ENCODE assay signal across 13 cellular contexts in genomic region chr11:125328181-125328580, GRCh38.
DNase-seq lines count a peak whose midpoint lies in the region; ATAC-seq and TF ChIP-seq lines count a peak whose summit lies in the region.
"Had no signal": no experiment of that assay in that cellular context is flagged by ENCODE, and none has a peak within 500 bp of the region (broad histone marks: within the 10 kb centered on the region; RNA-seq: fewer than 3 reads in every experiment).

No MANE protein-coding gene starts in this region.

- POLR2A ChIA-PET in HEK293 (lab: Yijun Ruan, JAX) (no interaction called here), T-cell (lab: Charles Lee) (no interaction called here)

- no peaks in the 10 kb centered on the region for H3K9me3 ChIP-seq in HEK293 (ENCODE audit: control insufficient read depth, insufficient read depth, low read depth, low read length)
- H3K9me3 ChIP-seq: BLaER1 treated with 17β-estradiol and CSF1 and Interleukin-3, amounts not matched to agents 10 nM and 100 nM had no signal

- no peak overlapping the region for H3K4me3 Mint-ChIP-seq in nephron
- no peak overlapping the region for H3K4me3 Mint-ChIP-seq in osteocyte (ENCODE audit: unreplicated experiment)
- no peak overlapping the region for H3K4me3 Mint-ChIP-seq in activated T-helper 1 cell treated with anti-CD3 and anti-CD28 coated beads, Interleukin-12 subunit alpha, Interleukin-12 subunit beta, Interleukin-2, Interleukin-4 antibody, amounts not matched to agents 30 ng/mL and 10 ng/mL and 1 ng/mL, durations not matched to agents 14 hours and 24 hours and 36 hours
- no peak overlapping the region for H3K4me3 Mint-ChIP-seq in T-cell
- H3K4me3 Mint-ChIP-seq: CD4-positive, alpha-beta T cell had no signal

- H3K4me3 ChIP-seq in HEK293 (ENCODE audit: low read depth, low read length) = no peak overlapping the region
- H3K4me3 ChIP-seq: BLaER1 treated with 17β-estradiol and CSF1 and Interleukin-3, amounts not matched to agents 10 nM and 100 nM; GM12878 had no signal

- no peaks in the 10 kb centered on the region for H3K4me1 ChIP-seq in HEK293 (ENCODE audit: control insufficient read depth, insufficient read depth, low read length)

- H3K36me3 ChIP-seq in HEK293 (ENCODE audit: control insufficient read depth in 2 of 2, insufficient read depth in 1 of 2, low read length in 2 of 2) = no peaks in the 10 kb centered on the region
- H3K36me3 ChIP-seq: BLaER1 treated with 17β-estradiol and CSF1 and Interleukin-3, amounts not matched to agents 10 nM and 100 nM had no signal

- H3K36me3 Mint-ChIP-seq in nephron (ENCODE audit: low read depth) (peaks cover 11% of the 10 kb centered on the region), osteocyte (ENCODE audit: unreplicated experiment) (peaks cover 29% of the 10 kb centered on the region), T-cell (no peaks in the 10 kb centered on the region)
- H3K36me3 Mint-ChIP-seq in activated T-helper 1 cell treated with anti-CD3 and anti-CD28 coated beads, Interleukin-12 subunit alpha, Interleukin-12 subunit beta, Interleukin-2, Interleukin-4 antibody, amounts not matched to agents 30 ng/mL and 10 ng/mL and 1 ng/mL, durations not matched to agents 14 hours and 24 hours and 36 hours (ENCODE audit: low read depth) = no peaks in the 10 kb centered on the region

- no peak for TF ChIP-seq CTCF in HEK293 (tag by site-specific recombination; IDR thresholded peaks at IDR 0.05)
- no peak for TF ChIP-seq CTCF in nephron (IDR thresholded peaks at IDR 0.05; ENCODE audit: unreplicated experiment in 3 of 3)
- TF ChIP-seq CTCF in osteocyte (IDR thresholded peaks at IDR 0.05) = no peak

- H3K27me3 Mint-ChIP-seq in nephron (ENCODE audit: low read depth) = peaks cover 4% of the 10 kb centered on the region
- no peaks in the 10 kb centered on the region for H3K27me3 Mint-ChIP-seq in osteocyte (ENCODE audit: unreplicated experiment)
- peaks cover 12% of the 10 kb centered on the region for H3K27me3 Mint-ChIP-seq in activated T-helper 1 cell treated with anti-CD3 and anti-CD28 coated beads, Interleukin-12 subunit alpha, Interleukin-12 subunit beta, Interleukin-2, Interleukin-4 antibody, amounts not matched to agents 30 ng/mL and 10 ng/mL and 1 ng/mL, durations not matched to agents 14 hours and 24 hours and 36 hours (ENCODE audit: insufficient read depth)
- H3K27me3 Mint-ChIP-seq in T-cell = peaks cover 17 to 26% of the 10 kb centered on the region in 2 donors

- no peak overlapping the region for H3K27ac ChIP-seq in HEK293 (ENCODE audit: extremely low read depth, low read depth, low read length)
- peak overlapping the region; percentile 27 for H3K27ac ChIP-seq in caudate nucleus (ENCODE audit: low read depth, low read length)
- H3K27ac ChIP-seq: BLaER1 treated with 17β-estradiol and CSF1 and Interleukin-3, amounts not matched to agents 10 nM and 100 nM had no signal

- intact Hi-C loops in activated T-helper 1 cell treated with anti-CD3 and anti-CD28 coated beads, Interleukin-12 subunit alpha, Interleukin-12 subunit beta, Interleukin-2, Interleukin-4 antibody, amounts not matched to agents 30 ng/mL and 10 ng/mL and 1 ng/mL, durations not matched to agents 14 hours and 24 hours and 36 hours (cut with micrococcal nuclease) = no loop called here

- no peaks in the 10 kb centered on the region for H3K9me3 Mint-ChIP-seq in nephron
- no peaks in the 10 kb centered on the region for H3K9me3 Mint-ChIP-seq in osteocyte (ENCODE audit: unreplicated experiment)
- H3K9me3 Mint-ChIP-seq in activated T-helper 1 cell treated with anti-CD3 and anti-CD28 coated beads, Interleukin-12 subunit alpha, Interleukin-12 subunit beta, Interleukin-2, Interleukin-4 antibody, amounts not matched to agents 30 ng/mL and 10 ng/mL and 1 ng/mL, durations not matched to agents 14 hours and 24 hours and 36 hours = no peaks in the 10 kb centered on the region
- H3K9me3 Mint-ChIP-seq in T-cell = no peaks in the 10 kb centered on the region
- H3K9me3 Mint-ChIP-seq: CD4-positive, alpha-beta T cell had no signal

- peaks cover 62% of the 10 kb centered on the region for H3K4me1 Mint-ChIP-seq in nephron
- H3K4me1 Mint-ChIP-seq in osteocyte (ENCODE audit: unreplicated experiment) = peaks cover 12% of the 10 kb centered on the region
- H3K4me1 Mint-ChIP-seq in activated T-helper 1 cell treated with anti-CD3 and anti-CD28 coated beads, Interleukin-12 subunit alpha, Interleukin-12 subunit beta, Interleukin-2, Interleukin-4 antibody, amounts not matched to agents 30 ng/mL and 10 ng/mL and 1 ng/mL, durations not matched to agents 14 hours and 24 hours and 36 hours (ENCODE audit: low read depth) = no peaks in the 10 kb centered on the region
- H3K4me1 Mint-ChIP-seq in T-cell = peaks cover 0 to 10% (median 2%) of the 10 kb centered on the region in 3 donors

- CTCF ChIA-PET in HEK293 (lab: Yijun Ruan, JAX) (interaction anchor here (1.4 kb wide), 1 partner anchor 20 kb away, joined by 5 read pairs; no protein-coding TSS in a partner anchor), T-cell (lab: Charles Lee) (no interaction called here)

- DNase-seq in caudate nucleus (lab: John Stamatoyannopoulos, UW) = no peak
- DNase-seq in osteocyte (ENCODE audit: extremely low spot score, unreplicated experiment) = no peak
- DNase-seq in activated T-helper 1 cell treated with anti-CD3 and anti-CD28 coated beads, Interleukin-12 subunit alpha, Interleukin-12 subunit beta, Interleukin-2, Interleukin-4 antibody, amounts not matched to agents 30 ng/mL and 10 ng/mL and 1 ng/mL, durations not matched to agents 14 hours and 24 hours and 36 hours (ENCODE audit: low spot score) = no peak
- DNase-seq in HUDEP-2 (lab: John Stamatoyannopoulos, UW; ENCODE audit: unreplicated experiment in 76 of 76) = no peak
- no peak for DNase-seq in T-cell
- DNase-seq: 8988T; CD4-positive, alpha-beta T cell; DMS79 had no signal

- peak overlapping the region; percentile 20 to 68 (median 36) for H3K27ac Mint-ChIP-seq in nephron
- peak overlapping the region; percentile 33 for H3K27ac Mint-ChIP-seq in osteocyte (ENCODE audit: unreplicated experiment)
- H3K27ac Mint-ChIP-seq in activated T-helper 1 cell treated with anti-CD3 and anti-CD28 coated beads, Interleukin-12 subunit alpha, Interleukin-12 subunit beta, Interleukin-2, Interleukin-4 antibody, amounts not matched to agents 30 ng/mL and 10 ng/mL and 1 ng/mL, durations not matched to agents 14 hours and 24 hours and 36 hours = no peak overlapping the region
- no peak overlapping the region for H3K27ac Mint-ChIP-seq in T-cell
- H3K27ac Mint-ChIP-seq: CD4-positive, alpha-beta T cell had no signal

- ATAC-seq in T-cell (replicated peaks in 1 of 4) = no peak
- ATAC-seq: GM12878, HCT116 had no signal

TF ChIP-seq in HEK293, 187 proteins besides CTCF, POLR2A, EP300 and RAD21:
- TF ChIP-seq ZNF121 (tag by site-specific recombination; IDR thresholded peaks at IDR 0.05) = no peak
- no peak for TF ChIP-seq ZNF76 (tag by site-specific recombination; IDR thresholded peaks at IDR 0.05; ENCODE audit: borderline replicate concordance, low read depth)
- TF ChIP-seq, protein P1, sequence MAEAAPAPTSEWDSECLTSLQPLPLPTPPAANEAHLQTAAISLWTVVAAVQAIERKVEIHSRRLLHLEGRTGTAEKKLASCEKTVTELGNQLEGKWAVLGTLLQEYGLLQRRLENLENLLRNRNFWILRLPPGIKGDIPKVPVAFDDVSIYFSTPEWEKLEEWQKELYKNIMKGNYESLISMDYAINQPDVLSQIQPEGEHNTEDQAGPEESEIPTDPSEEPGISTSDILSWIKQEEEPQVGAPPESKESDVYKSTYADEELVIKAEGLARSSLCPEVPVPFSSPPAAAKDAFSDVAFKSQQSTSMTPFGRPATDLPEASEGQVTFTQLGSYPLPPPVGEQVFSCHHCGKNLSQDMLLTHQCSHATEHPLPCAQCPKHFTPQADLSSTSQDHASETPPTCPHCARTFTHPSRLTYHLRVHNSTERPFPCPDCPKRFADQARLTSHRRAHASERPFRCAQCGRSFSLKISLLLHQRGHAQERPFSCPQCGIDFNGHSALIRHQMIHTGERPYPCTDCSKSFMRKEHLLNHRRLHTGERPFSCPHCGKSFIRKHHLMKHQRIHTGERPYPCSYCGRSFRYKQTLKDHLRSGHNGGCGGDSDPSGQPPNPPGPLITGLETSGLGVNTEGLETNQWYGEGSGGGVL (tag by site-specific recombination; IDR thresholded peaks at IDR 0.05) = no peak
- TF ChIP-seq PRDM1 (tag by site-specific recombination; IDR thresholded peaks at IDR 0.05) = peak; percentile 71; the same call in 1 of the 2 replicates
- TF ChIP-seq RBAK (tag by site-specific recombination; IDR thresholded peaks at IDR 0.05) = no peak
- TF ChIP-seq ZNF596 (tag by site-specific recombination; IDR thresholded peaks at IDR 0.05) = peak; percentile 91
TF ChIP-seq in HEK293: peak in this region for 2.

Comparison
In these comparisons a context has a peak if more than half of its experiments do, and no peak if none do; other contexts are left out.
1. H3K27ac Mint-ChIP-seq: peak in nephron (3 of 3) and osteocyte (single experiment); none in activated T-helper 1 cell treated with anti-CD3 and anti-CD28 coated beads, Interleukin-12 subunit alpha, Interleukin-12 subunit beta, Interleukin-2, Interleukin-4 antibody, amounts not matched to agents 30 ng/mL and 10 ng/mL and 1 ng/mL, durations not matched to agents 14 hours and 24 hours and 36 hours (single experiment) and T-cell (0 of 2).